11 cellular contexts compared by ENCODE assay signal in the genomic region with DNA sequence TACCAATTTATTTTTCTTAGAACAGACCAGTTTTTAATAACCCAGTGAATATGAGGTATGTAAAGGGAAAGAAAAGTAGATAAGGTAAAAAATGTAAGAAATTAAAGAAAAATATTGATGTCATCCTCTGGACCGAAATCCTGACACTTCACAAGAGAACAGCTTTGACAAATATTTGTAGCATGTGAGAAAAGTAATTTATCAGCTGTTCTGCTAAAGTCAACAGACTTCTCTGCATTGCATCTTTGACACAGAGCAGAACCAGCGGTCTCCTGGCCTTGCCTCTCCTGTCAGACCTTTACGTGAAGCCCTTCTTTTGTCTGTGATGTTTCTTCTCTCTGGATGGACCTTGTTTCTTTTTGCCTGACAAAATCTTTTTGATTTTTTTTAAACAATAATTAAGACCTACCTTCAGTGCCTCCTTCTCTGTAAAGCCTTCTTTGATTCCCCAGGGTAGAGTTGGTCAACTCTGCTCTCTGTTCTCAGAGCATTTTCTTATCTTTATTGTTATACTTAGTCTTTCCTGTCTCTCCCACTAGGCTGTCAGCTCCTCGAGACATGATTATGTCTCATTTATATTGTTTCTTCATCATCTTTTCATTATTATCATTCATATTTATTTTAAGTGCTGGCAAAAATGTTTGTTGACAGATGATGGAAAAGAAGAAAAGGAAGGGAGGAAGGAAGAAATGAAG. TPM values are rescaled to one million over a fixed set of nuclear protein-coding genes. Genes with fewer than 3 reads are reported as not detected.
"Had no signal": no experiment of that assay in that cellular context is flagged by ENCODE, and none has a peak within 500 bp of the region (broad histone marks: within the 10 kb centered on the region; RNA-seq: fewer than 3 reads in every experiment).

No MANE protein-coding gene starts in this region.

- H3K4me3 ChIP-seq: pancreas, uterus had no signal

- H3K4me1 ChIP-seq: pancreas had no signal

- H3K36me3 ChIP-seq: pancreas, uterus had no signal

- H3K27ac ChIP-seq: epithelial cell of prostate, pancreas, uterus had no signal

- H3K27me3 ChIP-seq: pancreas, uterus had no signal

- DNase-seq: activated CD4-positive, alpha-beta T cell treated with anti-CD3 and anti-CD28 coated beads for 48 hours; activated naive CD4-positive, alpha-beta T cell treated with anti-CD3 and anti-CD28 coated beads for 36 hours; effector memory CD8-positive, alpha-beta T cell; left cardiac atrium; pancreas; stimulated activated CD4-positive, alpha-beta T cell treated with anti-CD3 and anti-CD28 coated beads, Interleukin-15, amount 100 ng/mL, for 24 hours; stimulated activated CD4-positive, alpha-beta T cell treated with anti-CD3 and anti-CD28 coated beads, Interleukin-4, amount 100 ng/mL, for 24 hours; stimulated activated naive CD8-positive, alpha-beta T cell treated with anti-CD3 and anti-CD28 coated beads, Interleukin-15, amount 100 ng/mL, for 72 hours; T-helper 1 cell; uterus had no signal

- FAIRE-seq: pancreas had no signal

- H3K9me3 ChIP-seq: pancreas, uterus had no signal

RNA-seq across cellular contexts. Expression of a gene that starts 35.4 kb away (rescaled TPM):
- total RNA-seq: activated naive CD4-positive, alpha-beta T cell treated with anti-CD3 and anti-CD28 coated beads for 36 hours had no signal
